17 cellular contexts compared by ENCODE assay signal in the genomic region with DNA sequence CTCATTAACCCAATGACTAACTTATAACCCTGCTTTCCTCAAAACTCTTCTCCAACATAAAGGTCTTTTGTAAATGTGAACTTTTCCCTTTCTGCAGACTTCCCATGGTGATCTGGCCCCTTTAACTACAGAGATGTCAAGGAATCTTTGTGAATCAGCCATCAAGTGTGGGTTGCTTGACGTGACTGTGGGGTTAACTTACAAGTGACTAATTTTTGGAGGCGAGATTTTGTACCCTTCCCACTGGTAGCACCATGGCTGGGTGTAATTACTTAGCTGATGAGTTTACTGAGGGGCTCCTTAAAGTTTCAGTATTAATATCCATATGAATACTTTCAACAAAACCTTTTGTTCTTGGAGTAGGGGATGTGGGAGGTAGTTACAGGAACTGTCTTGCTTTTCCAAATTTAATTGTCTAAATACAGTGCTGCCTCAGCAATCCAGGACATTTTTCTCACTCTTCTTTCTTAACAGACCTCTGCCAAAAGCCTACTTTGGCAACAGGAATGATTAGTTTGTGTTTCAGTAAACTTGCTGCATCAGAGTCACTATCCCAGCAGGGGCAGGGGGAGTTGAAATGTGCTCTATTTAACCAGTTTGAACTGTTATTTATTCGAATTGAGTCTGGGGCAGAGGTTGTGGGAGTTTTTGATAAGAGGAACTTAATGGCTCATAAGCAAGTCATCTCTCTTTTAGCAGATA.
DNase-seq lines count a peak whose midpoint lies in the region; ATAC-seq, FAIRE-seq and TF ChIP-seq lines count a peak whose summit lies in the region.
"Had no signal": no experiment of that assay in that cellular context is flagged by ENCODE, and none has a peak within 500 bp of the region (broad histone marks: within the 10 kb centered on the region; RNA-seq: fewer than 3 reads in every experiment).

No MANE protein-coding gene starts in this region.

- no peak overlapping the region for H3K4me3 Mint-ChIP-seq in activated naive CD8-positive, alpha-beta T cell treated with anti-CD3 and anti-CD28 coated beads, Interleukin-2, amount 50 U/mL, for 24 hours
- H3K4me3 Mint-ChIP-seq: B cell, T-helper 17 cell had no signal

- TF ChIP-seq CTCF in AG10803 (conservative IDR thresholded peaks at IDR 0.05; ENCODE audit: low read length) (no peak), D721Med (IDR thresholded peaks at IDR 0.05; ENCODE audit: insufficient read depth, missing control alignments) (no peak)

- H3K4me3 ChIP-seq in AG10803 (ENCODE audit: low read length) (no peak overlapping the region), GM23248 (no peak overlapping the region), iPS-20b (ENCODE audit: low read length) (peak overlapping the region; percentile 65; the same call in 1 of the 2 replicates)
- H3K4me3 ChIP-seq: hepatocyte had no signal

- H3K36me3 Mint-ChIP-seq in activated naive CD8-positive, alpha-beta T cell treated with anti-CD3 and anti-CD28 coated beads, Interleukin-2, amount 50 U/mL, for 24 hours (ENCODE audit: low read depth): no peaks in the 10 kb centered on the region

- H3K9ac ChIP-seq in GM23248: no peak overlapping the region
- H3K9ac ChIP-seq in iPS-20b (ENCODE audit: low read depth, low read length): peak overlapping the region; percentile 58; the same call in 1 of the 2 replicates

- ATAC-seq in activated naive CD8-positive, alpha-beta T cell treated with anti-CD3 and anti-CD28 coated beads, Interleukin-2, amount 50 U/mL, for 24 hours: peak; percentile 85
- ATAC-seq in GM21367 (IDR thresholded peaks at IDR 0.05; ENCODE audit: unreplicated experiment): no peak
- ATAC-seq: left lobe of liver, T-helper 17 cell had no signal

- H3K27me3 Mint-ChIP-seq in activated naive CD8-positive, alpha-beta T cell treated with anti-CD3 and anti-CD28 coated beads, Interleukin-2, amount 50 U/mL, for 24 hours: no peaks in the 10 kb centered on the region
- H3K27me3 Mint-ChIP-seq: B cell had no signal

- DNase-seq in AG10803 (ENCODE audit: low read depth) (peak; percentile 22), GM23248 (peak; percentile 53), posterior cingulate gyrus (no peak), NAMALWA (ENCODE audit: low spot score) (no peak), D721Med (ENCODE audit: insufficient read length, low spot score) (no peak)
- no peak for DNase-seq in activated naive CD8-positive, alpha-beta T cell treated with anti-CD3 and anti-CD28 coated beads, Interleukin-2, amount 50 U/mL, for 24 hours
- DNase-seq: activated T-cell treated with anti-CD3 and anti-CD28 coated beads for 4 hours, amniotic stem cell, Karpas-422, NCI-H1417 treated with DMSO at 0.1 percent for 48 hours, T-helper 17 cell had no signal

- H2AFZ ChIP-seq in GM23248: peak overlapping the region; percentile 8; the same call in 1 of the 2 replicates
- H2AFZ ChIP-seq: hepatocyte had no signal

- H3K4me1 Mint-ChIP-seq in activated naive CD8-positive, alpha-beta T cell treated with anti-CD3 and anti-CD28 coated beads, Interleukin-2, amount 50 U/mL, for 24 hours: peaks cover 25% of the 10 kb centered on the region

- H3K27me3 ChIP-seq in GM23248 (replicated peaks; ENCODE audit: insufficient read depth): no peaks in the 10 kb centered on the region
- no peaks in the 10 kb centered on the region for H3K27me3 ChIP-seq in iPS-20b (ENCODE audit: insufficient read depth, low read length)
- H3K27me3 ChIP-seq: hepatocyte had no signal

- H3K4me1 ChIP-seq in GM23248 (ENCODE audit: insufficient read depth) (peaks cover 32% of the 10 kb centered on the region), iPS-20b (ENCODE audit: insufficient read depth, low read length) (peaks cover 51% of the 10 kb centered on the region)

- H3K36me3 ChIP-seq in GM23248 (ENCODE audit: low read depth): no peaks in the 10 kb centered on the region
- H3K36me3 ChIP-seq in iPS-20b (ENCODE audit: insufficient read depth, low read depth, low read length): no peaks in the 10 kb centered on the region

- H3K9me3 ChIP-seq in GM23248 (ENCODE audit: low read depth): no peaks in the 10 kb centered on the region
- no peaks in the 10 kb centered on the region for H3K9me3 ChIP-seq in iPS-20b (ENCODE audit: insufficient read depth, low read depth, low read length)

- FAIRE-seq in D721Med (lab: Jason Lieb, UNC): no peak

- no peaks in the 10 kb centered on the region for H3K79me2 ChIP-seq in GM23248 (ENCODE audit: insufficient read depth)
- H3K79me2 ChIP-seq: hepatocyte had no signal

- no peaks in the 10 kb centered on the region for H4K20me1 ChIP-seq in GM23248 (ENCODE audit: insufficient read depth)

- intact Hi-C loops in posterior cingulate gyrus (cut with DNase I): loop anchor here (5.0 kb wide), 1 partner anchor 292 kb away; no protein-coding TSS in a partner anchor

- WGBS in GM23248 (ENCODE audit: low coverage in 1 of 2, low lambda C conversion rate in 2 of 2, missing lambda C conversion rate in 2 of 2), 2 experiments: 23 to 26% methylated on average over 3 of the region's 3 CpGs

- no peaks in the 10 kb centered on the region for H3K9me2 ChIP-seq in GM23248 (ENCODE audit: insufficient read depth)

- no peak overlapping the region for H3K27ac Mint-ChIP-seq in activated naive CD8-positive, alpha-beta T cell treated with anti-CD3 and anti-CD28 coated beads, Interleukin-2, amount 50 U/mL, for 24 hours
- H3K27ac Mint-ChIP-seq: B cell, T-helper 17 cell had no signal

- no peaks in the 10 kb centered on the region for H3K9me3 Mint-ChIP-seq in activated naive CD8-positive, alpha-beta T cell treated with anti-CD3 and anti-CD28 coated beads, Interleukin-2, amount 50 U/mL, for 24 hours

- H3K27ac ChIP-seq in GM23248: peak overlapping the region; percentile 1; the same call in 1 of the 2 replicates
- H3K27ac ChIP-seq in iPS-20b (ENCODE audit: low read length): peak overlapping the region; percentile 49
- H3K27ac ChIP-seq: epithelial cell of prostate had no signal

- peaks cover 20% of the 10 kb centered on the region; the same call in 1 of the 2 replicates for H3F3A ChIP-seq in GM23248 (ENCODE audit: insufficient read depth)

- in situ Hi-C loops in GM23248 (cut with MboI): no loop called here

- H3K4me2 ChIP-seq in GM23248 (ENCODE audit: unreplicated experiment): peak overlapping the region; percentile 44
- H3K4me2 ChIP-seq: hepatocyte had no signal

Comparison
In these comparisons a context has a peak if more than half of its experiments do, and no peak if none do; other contexts are left out.
1. DNase-seq: peak in AG10803 (single experiment) and GM23248 (single experiment); none in activated naive CD8-positive, alpha-beta T cell treated with anti-CD3 and anti-CD28 coated beads, Interleukin-2, amount 50 U/mL, for 24 hours (single experiment), posterior cingulate gyrus (0 of 10), NAMALWA (single experiment) and D721Med (single experiment).